18 cellular contexts compared by ENCODE assay signal in genomic region chr3:193231201-193231600, GRCh38. TPM values are rescaled to one million over a fixed set of nuclear protein-coding genes. Genes with fewer than 3 reads are reported as not detected.
DNase-seq lines count a peak whose midpoint lies in the region; FAIRE-seq and TF ChIP-seq lines count a peak whose summit lies in the region.
"Had no signal": no experiment of that assay in that cellular context is flagged by ENCODE, and none has a peak within 500 bp of the region (broad histone marks: within the 10 kb centered on the region; RNA-seq: fewer than 3 reads in every experiment).

No MANE protein-coding gene starts in this region.

- intact Hi-C loops in MCF 10A (cut with micrococcal nuclease) (no loop called here), breast epithelium (cut with DNase I; ENCODE audit: low total_unique reads) (no loop called here)

- TF ChIP-seq CTCF in MCF 10A (IDR thresholded peaks at IDR 0.05; ENCODE audit: unreplicated experiment) (no peak), breast epithelium (IDR thresholded peaks at IDR 0.05) (no peak), H1 (IDR thresholded peaks at IDR 0.05; ENCODE audit: control extremely low read depth in 1 of 3, insufficient read depth in 1 of 3, low read depth in 1 of 3, low read length in 3 of 3) (no peak)

- H3K23ac ChIP-seq in H1 (ENCODE audit: insufficient read length) = no peak overlapping the region

- H2BK20ac ChIP-seq in H1 (ENCODE audit: low read length) = no peak overlapping the region

- H3K4ac ChIP-seq in H1 (replicated peaks; ENCODE audit: insufficient read length, low read depth, low read length) = no peak overlapping the region

- H3K14ac ChIP-seq in H1 (ENCODE audit: insufficient read length) = no peak overlapping the region

- H3K23me2 ChIP-seq in H1 (ENCODE audit: low read depth, low read length) = no peaks in the 10 kb centered on the region

- no TSS peak for BruUV-seq in MCF 10A (replicated peaks; lab: Mats Ljungman, UMichigan)

- no peak for TF ChIP-seq RAD21 in H1 (IDR thresholded peaks at IDR 0.05 in 1 of 2, conservative IDR thresholded peaks at IDR 0.05 in 1 of 2; ENCODE audit: low read depth in 2 of 2, low read length in 2 of 2)

- no peak overlapping the region for H2BK15ac ChIP-seq in H1 (ENCODE audit: low read length)

- H3K4me1 ChIP-seq in breast epithelium (no peaks in the 10 kb centered on the region), H1 (replicated peaks in 1 of 4; ENCODE audit: control insufficient read depth in 3 of 4, insufficient read depth in 4 of 4, low read length in 3 of 4) (peaks cover 0 to 27% (median 17%) of the 10 kb centered on the region in 4 experiments)
- no peaks in the 10 kb centered on the region for H3K4me1 ChIP-seq in CD8-positive, alpha-beta memory T cell (ENCODE audit: insufficient read depth, low read length)
- H3K4me1 ChIP-seq: A549, Peyer's patch had no signal

- no peaks in the 10 kb centered on the region for H3K9me3 Mint-ChIP-seq in MCF 10A (ENCODE audit: unreplicated experiment)
- H3K9me3 Mint-ChIP-seq in CD8-positive, alpha-beta memory T cell = no peaks in the 10 kb centered on the region

- no peak overlapping the region for H3K56ac ChIP-seq in H1 (replicated peaks; ENCODE audit: insufficient read length, low read depth, low read length)

- no peaks in the 10 kb centered on the region for H3K4me1 Mint-ChIP-seq in MCF 10A (ENCODE audit: insufficient read depth, unreplicated experiment)
- no peaks in the 10 kb centered on the region for H3K4me1 Mint-ChIP-seq in CD8-positive, alpha-beta memory T cell
- H3K4me1 Mint-ChIP-seq: CD14-positive monocyte had no signal

- no peak overlapping the region for H3K27ac Mint-ChIP-seq in MCF 10A (ENCODE audit: low read depth, unreplicated experiment)
- peak overlapping the region in 1 of 8 donors; percentile 32 for H3K27ac Mint-ChIP-seq in CD8-positive, alpha-beta memory T cell
- H3K27ac Mint-ChIP-seq: CD14-positive monocyte, HFFc6 had no signal

- TF ChIP-seq EP300 in H1 (IDR thresholded peaks at IDR 0.05; ENCODE audit: borderline replicate concordance in 1 of 2, low read depth in 2 of 2, low read length in 2 of 2) = no peak

- no peak overlapping the region for H4K8ac ChIP-seq in H1 (ENCODE audit: extremely low read depth, insufficient read depth, low read length)

- no peak overlapping the region for H2AK5ac ChIP-seq in H1 (ENCODE audit: low read depth, low read length)

- H3K27ac ChIP-seq in breast epithelium (no peak overlapping the region), H1 (ENCODE audit: low read depth, low read length) (no peak overlapping the region)
- H3K27ac ChIP-seq in CD8-positive, alpha-beta memory T cell (ENCODE audit: low read depth, low read length) = no peak overlapping the region
- H3K27ac ChIP-seq: A549, HL-60, Peyer's patch had no signal

- POLR2A ChIA-PET in MCF 10A (lab: Yijun Ruan, JAX) = interaction anchor here (0.8 kb wide), 1 partner anchor 9 kb away, joined by 3 read pairs; no protein-coding TSS in a partner anchor
- POLR2A ChIA-PET in H1 (lab: Charles Lee; ENCODE audit: partially characterized antibody) = no interaction called here
- POLR2A ChIA-PET in CD8-positive, alpha-beta memory T cell (lab: Charles Lee) = no interaction called here

- no peaks in the 10 kb centered on the region for H3K9me3 ChIP-seq in breast epithelium
- no peaks in the 10 kb centered on the region for H3K9me3 ChIP-seq in H1 (ENCODE audit: insufficient read depth in 2 of 2, low read depth in 1 of 2, low read length in 1 of 2)
- H3K9me3 ChIP-seq in CD8-positive, alpha-beta memory T cell (ENCODE audit: low read length) = no peaks in the 10 kb centered on the region
- H3K9me3 ChIP-seq: A549, Peyer's patch had no signal

- H3K4me3 Mint-ChIP-seq in MCF 10A (ENCODE audit: unreplicated experiment) = no peak overlapping the region
- no peak overlapping the region for H3K4me3 Mint-ChIP-seq in CD8-positive, alpha-beta memory T cell
- H3K4me3 Mint-ChIP-seq: CD14-positive monocyte, HFFc6 had no signal

- H3K79me1 ChIP-seq in H1 (ENCODE audit: low read depth, low read length) = no peaks in the 10 kb centered on the region

- H3K36me3 Mint-ChIP-seq in MCF 10A (ENCODE audit: insufficient read depth, unreplicated experiment) = no peaks in the 10 kb centered on the region
- no peaks in the 10 kb centered on the region for H3K36me3 Mint-ChIP-seq in CD8-positive, alpha-beta memory T cell
- H3K36me3 Mint-ChIP-seq: CD14-positive monocyte had no signal

- H3K18ac ChIP-seq in H1 (ENCODE audit: extremely low read depth, low read length) = no peak overlapping the region; the same call in 1 of the 2 replicates

- peak overlapping the region; percentile 15; the same call in 1 of the 2 replicates for H2AFZ ChIP-seq in H1 (ENCODE audit: low read length)

- WGBS in H1 (ENCODE audit: extremely low coverage in 1 of 2, insufficient coverage in 1 of 2, insufficient read length in 1 of 2, insufficient replicate concordance in 2 of 2, low coverage in 1 of 2, low lambda C conversion rate in 2 of 2, missing lambda C conversion rate in 1 of 2), 2 experiments = 91% methylated on average over 6 of the region's 6 CpGs; no CpG with 5 or more reads in 1 of the 2 experiments

- no peak overlapping the region for H3K4me2 ChIP-seq in H1 (ENCODE audit: insufficient read depth in 1 of 2, low read depth in 2 of 2, low read length in 2 of 2)
- H3K4me2 ChIP-seq: A549 had no signal

- H3K9ac ChIP-seq in H1 (replicated peaks in 1 of 4; ENCODE audit: extremely low read depth in 1 of 4, low read depth in 3 of 4, low read length in 3 of 4) = no peak overlapping the region

- 0 out of 2 replicates have a peak overlapping the region, but pooled peaks have one; percentile 52 for H2BK12ac ChIP-seq in H1 (ENCODE audit: low read depth, low read length)

- H3K36me3 ChIP-seq in breast epithelium (no peaks in the 10 kb centered on the region), H1 (ENCODE audit: control insufficient read depth in 2 of 4, insufficient read depth in 4 of 4, low read length in 3 of 4) (no peaks in the 10 kb centered on the region)
- no peaks in the 10 kb centered on the region for H3K36me3 ChIP-seq in CD8-positive, alpha-beta memory T cell (ENCODE audit: insufficient read depth, low read length)
- H3K36me3 ChIP-seq: Peyer's patch had no signal

- no peak for FAIRE-seq in H1 (lab: Jason Lieb, UNC)
- FAIRE-seq: A549, GM19239 had no signal

- H3K27me3 Mint-ChIP-seq in MCF 10A (ENCODE audit: insufficient read depth, unreplicated experiment) = peaks cover 12% of the 10 kb centered on the region
- peaks cover 2 to 5% of the 10 kb centered on the region in 2 donors for H3K27me3 Mint-ChIP-seq in CD8-positive, alpha-beta memory T cell

- peak overlapping the region; percentile 14 for H4K91ac ChIP-seq in H1 (replicated peaks; ENCODE audit: insufficient read length, low read length)

- no peak for TF ChIP-seq POLR2A in breast epithelium (IDR thresholded peaks at IDR 0.05)
- TF ChIP-seq POLR2A in H1 (IDR thresholded peaks at IDR 0.05; ENCODE audit: control extremely low read depth in 1 of 2, low read depth in 2 of 2, low read length in 2 of 2) = no peak

- CTCF ChIA-PET in MCF 10A (lab: Yijun Ruan, JAX) = no interaction called here
- CTCF ChIA-PET in H1 (lab: Charles Lee; ENCODE audit: partially characterized antibody) = no interaction called here
- CTCF ChIA-PET in CD8-positive, alpha-beta memory T cell (lab: Charles Lee) = no interaction called here

- H2BK120ac ChIP-seq in H1 (replicated peaks; ENCODE audit: low read depth, low read length) = no peak overlapping the region

- H4K5ac ChIP-seq in H1 (ENCODE audit: insufficient read length, low read depth, low read length) = no peak overlapping the region

- H2BK5ac ChIP-seq in H1 (ENCODE audit: low read depth, low read length) = peak overlapping the region; percentile 73; the same call in 1 of the 2 replicates

- no peaks in the 10 kb centered on the region for H3K79me2 ChIP-seq in H1 (ENCODE audit: control insufficient read depth in 1 of 2, insufficient read depth in 2 of 2, low read length in 2 of 2)

- H3K27me3 ChIP-seq in breast epithelium (no peaks in the 10 kb centered on the region), H1 (replicated peaks in 1 of 4; ENCODE audit: control insufficient read depth in 3 of 4, extremely low read depth in 1 of 4, insufficient read depth in 3 of 4, low read length in 3 of 4) (no peaks in the 10 kb centered on the region)
- H3K27me3 ChIP-seq in CD8-positive, alpha-beta memory T cell (ENCODE audit: insufficient read depth, low read length, poor library complexity, severe bottlenecking) = no peaks in the 10 kb centered on the region
- H3K27me3 ChIP-seq: Peyer's patch had no signal

- H3K4me3 ChIP-seq in breast epithelium = no peak overlapping the region
- no peak overlapping the region for H3K4me3 ChIP-seq in H1 (ENCODE audit: extremely low read depth in 1 of 4, insufficient read depth in 2 of 4, low read depth in 3 of 4, low read length in 4 of 4)
- no peak overlapping the region for H3K4me3 ChIP-seq in CD8-positive, alpha-beta memory T cell (ENCODE audit: low read length)
- H3K4me3 ChIP-seq: A549, Peyer's patch had no signal

- H4K20me1 ChIP-seq in H1 (replicated peaks in 1 of 2; ENCODE audit: control insufficient read depth in 1 of 2, insufficient read depth in 2 of 2, low read length in 2 of 2) = no peaks in the 10 kb centered on the region

- peak; percentile 8 for DNase-seq in MCF 10A (ENCODE audit: unreplicated experiment)
- DNase-seq in breast epithelium (ENCODE audit: low spot score in 2 of 2) = no peak
- peak; percentile 9 for DNase-seq in NCI-H69 (lab: John Stamatoyannopoulos, UW)
- DNase-seq in H1 (ENCODE audit: low read depth in 1 of 2, low spot score in 2 of 2) = no peak
- DNase-seq in CD8-positive, alpha-beta memory T cell = no peak
- no peak for DNase-seq in stimulated activated naive CD4-positive, alpha-beta T cell (lab: John Stamatoyannopoulos, UW)
- no peak for DNase-seq in NCI-H345 (lab: John Stamatoyannopoulos, UW)
- DNase-seq: DMS79 treated with DMSO at 0.1 percent for 48 hours, GDM1, HFFc6, KBM-7, NCI-H1048, Peyer's patch, SIG-M5 had no signal

TF ChIP-seq in H1, 55 proteins besides CTCF, POLR2A, EP300 and RAD21:
- TF ChIP-seq POLR2AphosphoS5 (IDR thresholded peaks at IDR 0.05; ENCODE audit: low read depth, low read length) (no peak), TCF12 (IDR thresholded peaks at IDR 0.05; ENCODE audit: low read depth, low read length) (no peak)

RNA-seq across cellular contexts. Expression of gene PLAAT1, which starts 9.8 kb away (rescaled TPM):
- total RNA-seq in MCF 10A (2022) (0.93 and 1.0 TPM in 2 replicates), breast epithelium (1 to 10 TPM in 1 of 3 donors, under 1 TPM in 2; 0.32 to 1.5 (median 0.66) TPM)
- 3.4 and 6.0 TPM in 2 replicates for total RNA-seq in H1 (2021; fragmentation: NEBNext Ultra II Directional; extraction: Animal tissue kit (Norgen Biotek cat#: 25700))
- polyA plus RNA-seq in H1 (2011; rRNA removed) = 3.7 and 4.5 TPM in 2 replicates
- 4.3 TPM for polyA plus RNA-seq in H1 (2011; cell fraction: cytosol; rRNA removed)
- polyA plus RNA-seq in H1 (2011; cell fraction: nucleus; rRNA removed) = 2.8 TPM
- 5.3 to 8.5 TPM (median 6.2 TPM) in 4 replicates for polyA plus RNA-seq in H1 (2012, experiment 1 of 2)
- polyA plus RNA-seq in H1 (2012, experiment 2 of 2) = 4.1 TPM
- 6.0 TPM for polyA plus RNA-seq in H1 (2013, experiment 1 of 2)
- 6.2 TPM for polyA plus RNA-seq in H1 (2013, experiment 2 of 2)
- 1.1 and 2.2 TPM in 2 replicates for polyA minus RNA-seq in H1 (2011; rRNA and poly(A)+ RNA removed)
- polyA minus RNA-seq in H1 (2011; cell fraction: cytosol; rRNA and poly(A)+ RNA removed) = 1.8 TPM
- polyA minus RNA-seq in H1 (2011; cell fraction: nucleus; rRNA and poly(A)+ RNA removed) = 4.3 TPM
- total RNA-seq in CD8-positive, alpha-beta memory T cell = not detected
- not detected for polyA plus RNA-seq in CD8-positive, alpha-beta memory T cell
- total RNA-seq: HFFc6, Peyer's patch had no signal
- polyA plus RNA-seq: CD14-positive monocyte had no signal

Comparison
In these comparisons a context has a peak if more than half of its experiments do, and no peak if none do; other contexts are left out.
1. DNase-seq: peak in MCF 10A (single experiment) and NCI-H69 (single experiment); none in breast epithelium (0 of 2), H1 (0 of 2), CD8-positive, alpha-beta memory T cell (0 of 5), stimulated activated naive CD4-positive, alpha-beta T cell (0 of 6) and NCI-H345 (single experiment).